ENCODE assay signal across 22 cellular contexts in genomic region chrX:136679581-136679980, GRCh38. TPM values are rescaled to one million over a fixed set of nuclear protein-coding genes. Genes with fewer than 3 reads are reported as not detected.
DNase-seq lines count a peak whose midpoint lies in the region; ATAC-seq and TF ChIP-seq lines count a peak whose summit lies in the region.
"Had no signal": no experiment of that assay in that cellular context is flagged by ENCODE, and none has a peak within 500 bp of the region (broad histone marks: within the 10 kb centered on the region; RNA-seq: fewer than 3 reads in every experiment).

No MANE protein-coding gene starts in this region.

- no peaks in the 10 kb centered on the region for H3K27me3 Mint-ChIP-seq in T-helper 2 cell treated with Interferon-gamma antibody and Interleukin-4, amounts not matched to agents 5 μg/mL and 100 μg/mL, for 36 hours (ENCODE audit: low read depth)
- no peaks in the 10 kb centered on the region for H3K27me3 Mint-ChIP-seq in T-helper 17 cell
- H3K27me3 Mint-ChIP-seq in neural progenitor cell (ENCODE audit: insufficient read depth, low read depth) = peaks cover 9% of the 10 kb centered on the region
- H3K27me3 Mint-ChIP-seq: CD4-positive, CD25-positive, alpha-beta regulatory T cell had no signal

- H3F3A ChIP-seq in neural progenitor cell (ENCODE audit: low read depth) (no peaks in the 10 kb centered on the region), smooth muscle cell (ENCODE audit: low read depth) (no peaks in the 10 kb centered on the region)

- in situ Hi-C loops in HAP-1 (cut with MboI; ENCODE audit: low sequenced_read_pairs) = loop anchor here (25.0 kb wide), 2 partner anchors 467 to 642 kb away; no protein-coding TSS in a partner anchor

- peak overlapping the region; percentile 14 for H3K4me3 ChIP-seq in HAP-1
- H3K4me3 ChIP-seq in neural progenitor cell = no peak overlapping the region
- no peak overlapping the region for H3K4me3 ChIP-seq in smooth muscle cell
- H3K4me3 ChIP-seq: GM23338, SK-N-MC had no signal

- H3K27me3 ChIP-seq in HAP-1 (ENCODE audit: low read depth) (no peaks in the 10 kb centered on the region), neural progenitor cell (no peaks in the 10 kb centered on the region), smooth muscle cell (ENCODE audit: low read depth) (no peaks in the 10 kb centered on the region)
- H3K27me3 ChIP-seq: BE2C had no signal

- no peak for ATAC-seq in T-helper 17 cell
- ATAC-seq: GM23338, HCT116 had no signal

- H4K20me1 ChIP-seq in neural progenitor cell (ENCODE audit: low read depth) (no peaks in the 10 kb centered on the region), smooth muscle cell (ENCODE audit: low read depth) (no peaks in the 10 kb centered on the region)

- DNase-seq in T-helper 2 cell treated with Interferon-gamma antibody and Interleukin-4, amounts not matched to agents 5 μg/mL and 100 μg/mL, for 36 hours (ENCODE audit: low spot score) = no peak
- DNase-seq in T-helper 2 cell = no peak
- peak; percentile 88 to 97 for DNase-seq in HAP-1 (ENCODE audit: low spot score in 2 of 2)
- DNase-seq in T-helper 17 cell = no peak
- peak; percentile 6 for DNase-seq in neural progenitor cell (ENCODE audit: low spot score)
- DNase-seq in smooth muscle cell (lab: John Stamatoyannopoulos, UW; ENCODE audit: unreplicated experiment) = no peak
- DNase-seq in NCI-H446 (lab: John Stamatoyannopoulos, UW) = no peak
- no peak for DNase-seq in ecto neural progenitor cell (ENCODE audit: low spot score)
- DNase-seq: BE2C; CD4-positive, CD25-positive, alpha-beta regulatory T cell; DMS79; KBM-7; NCI-H1417; NCI-H187; NCI-H2107; NCI-H526 treated with DMSO at 0.1 percent for 48 hours; SHP77 had no signal

- no peaks in the 10 kb centered on the region for H3K36me3 ChIP-seq in HAP-1 (replicated peaks)
- no peaks in the 10 kb centered on the region for H3K36me3 ChIP-seq in neural progenitor cell
- H3K36me3 ChIP-seq in smooth muscle cell (ENCODE audit: low read depth) = no peaks in the 10 kb centered on the region
- H3K36me3 ChIP-seq: BE2C had no signal

- H3K9me3 ChIP-seq in HAP-1 (no peaks in the 10 kb centered on the region), T-helper 17 cell (ENCODE audit: control insufficient read depth, low read length, poor library complexity, severe bottlenecking) (no peaks in the 10 kb centered on the region), neural progenitor cell (ENCODE audit: low read depth) (no peaks in the 10 kb centered on the region), smooth muscle cell (replicated peaks; ENCODE audit: low read depth) (no peaks in the 10 kb centered on the region)
- H3K9me3 ChIP-seq: BE2C had no signal

- peaks cover 51% of the 10 kb centered on the region for H3K4me1 ChIP-seq in HAP-1
- no peaks in the 10 kb centered on the region for H3K4me1 ChIP-seq in neural progenitor cell
- no peaks in the 10 kb centered on the region for H3K4me1 ChIP-seq in smooth muscle cell (ENCODE audit: low read depth)

- H3K79me2 ChIP-seq in neural progenitor cell (ENCODE audit: low read depth) (no peaks in the 10 kb centered on the region), smooth muscle cell (ENCODE audit: low read depth) (no peaks in the 10 kb centered on the region)

- H3K9ac ChIP-seq in neural progenitor cell (no peak overlapping the region), smooth muscle cell (ENCODE audit: low read depth) (no peak overlapping the region)

- H3K4me1 Mint-ChIP-seq in T-helper 2 cell treated with Interferon-gamma antibody and Interleukin-4, amounts not matched to agents 5 μg/mL and 100 μg/mL, for 36 hours (ENCODE audit: low read depth) = peaks cover 39% of the 10 kb centered on the region
- peaks cover 23% of the 10 kb centered on the region for H3K4me1 Mint-ChIP-seq in T-helper 17 cell
- H3K4me1 Mint-ChIP-seq in neural progenitor cell = peaks cover 2% of the 10 kb centered on the region

- TF ChIP-seq CTCF in neural progenitor cell (IDR thresholded peaks at IDR 0.05) (no peak), smooth muscle cell (IDR thresholded peaks at IDR 0.05; ENCODE audit: borderline replicate concordance, insufficient read depth, poor library complexity, severe bottlenecking) (no peak)

- H3K36me3 Mint-ChIP-seq in T-helper 2 cell treated with Interferon-gamma antibody and Interleukin-4, amounts not matched to agents 5 μg/mL and 100 μg/mL, for 36 hours (ENCODE audit: low read depth) = peaks cover 59% of the 10 kb centered on the region
- H3K36me3 Mint-ChIP-seq in T-helper 17 cell (ENCODE audit: low read depth) (no peaks in the 10 kb centered on the region), neural progenitor cell (no peaks in the 10 kb centered on the region)

- H3K27ac ChIP-seq in neural progenitor cell (no peak overlapping the region), smooth muscle cell (ENCODE audit: low read depth) (no peak overlapping the region)
- H3K27ac ChIP-seq: SK-N-MC had no signal

- H3K9me3 Mint-ChIP-seq in T-helper 2 cell treated with Interferon-gamma antibody and Interleukin-4, amounts not matched to agents 5 μg/mL and 100 μg/mL, for 36 hours = no peaks in the 10 kb centered on the region
- H3K9me3 Mint-ChIP-seq in neural progenitor cell = peaks cover 2% of the 10 kb centered on the region
- H3K9me3 Mint-ChIP-seq: CD4-positive, CD25-positive, alpha-beta regulatory T cell; GM23338 had no signal

- no peak overlapping the region for H2AFZ ChIP-seq in neural progenitor cell (replicated peaks)
- H2AFZ ChIP-seq in smooth muscle cell (ENCODE audit: low read depth) = no peak overlapping the region
- H2AFZ ChIP-seq: GM23338 had no signal

- H3K4me3 Mint-ChIP-seq in T-helper 2 cell treated with Interferon-gamma antibody and Interleukin-4, amounts not matched to agents 5 μg/mL and 100 μg/mL, for 36 hours = no peak overlapping the region
- no peak overlapping the region for H3K4me3 Mint-ChIP-seq in T-helper 17 cell
- H3K4me3 Mint-ChIP-seq in neural progenitor cell = no peak overlapping the region
- H3K4me3 Mint-ChIP-seq: CD4-positive, CD25-positive, alpha-beta regulatory T cell; GM23338 had no signal

- H3K4me2 ChIP-seq in neural progenitor cell (no peak overlapping the region), smooth muscle cell (no peak overlapping the region)
- H3K4me2 ChIP-seq: GM23338 had no signal

- WGBS in smooth muscle cell (ENCODE audit: low lambda C conversion rate) = 71% methylated on average over 6 of the region's 6 CpGs

- H3K27ac Mint-ChIP-seq in T-helper 2 cell treated with Interferon-gamma antibody and Interleukin-4, amounts not matched to agents 5 μg/mL and 100 μg/mL, for 36 hours = peak overlapping the region; percentile 49
- H3K27ac Mint-ChIP-seq in T-helper 17 cell = peak overlapping the region; percentile 97
- H3K27ac Mint-ChIP-seq in neural progenitor cell = no peak overlapping the region
- H3K27ac Mint-ChIP-seq: GM23338 had no signal

RNA-seq across cellular contexts. Expression of gene CD40LG, which starts 31.6 kb away (rescaled TPM):
- total RNA-seq in T-helper 17 cell (10 to 100 TPM; 34.8 to 60.7 TPM), neural progenitor cell (ENCODE audit: low replicate concordance) (not detected in 2 replicates), smooth muscle cell (not detected in 2 replicates)
- polyA plus RNA-seq in smooth muscle cell = not detected in 2 replicates
- total RNA-seq: A172, GM23338, RPMI7951 had no signal
- polyA plus RNA-seq: GM23338 had no signal

Comparison
In these comparisons a context has a peak if more than half of its experiments do, and no peak if none do; other contexts are left out.
1. DNase-seq: peak in HAP-1 (2 of 2) and neural progenitor cell (single experiment); none in T-helper 2 cell treated with Interferon-gamma antibody and Interleukin-4, amounts not matched to agents 5 μg/mL and 100 μg/mL, for 36 hours (single experiment), T-helper 2 cell (0 of 5), T-helper 17 cell (0 of 3), smooth muscle cell (single experiment), NCI-H446 (0 of 2) and ecto neural progenitor cell (single experiment).
2. RNA of gene CD40LG, which starts 31.6 kb away (total RNA-seq): 34.8 to 60.7 TPM in T-helper 17 cell; not detected in neural progenitor cell and not detected in smooth muscle cell; every median in the first group is over 10 times any median in the second.